Comparison of ENCODE assay signal across 17 cellular contexts in the genomic region with DNA sequence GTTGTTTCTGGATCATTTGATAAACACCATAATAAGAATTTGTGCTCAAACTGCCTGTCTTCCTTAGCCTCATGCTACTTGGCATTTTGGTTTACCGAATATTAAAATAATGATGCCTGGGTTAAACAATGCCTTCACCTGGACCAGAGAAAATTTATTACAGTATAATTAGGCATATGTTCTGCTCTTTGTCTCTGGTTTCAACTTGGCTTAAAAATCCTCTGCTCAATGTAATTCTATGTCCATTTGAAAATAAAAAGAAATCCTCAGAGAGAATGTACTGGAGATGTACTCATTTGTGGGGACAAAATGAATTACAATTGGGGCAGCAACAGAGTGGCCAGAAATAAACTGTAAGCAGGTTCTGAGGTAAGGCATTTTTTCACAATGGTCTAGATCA.
DNase-seq lines count a peak whose midpoint lies in the region; ATAC-seq, FAIRE-seq and TF ChIP-seq lines count a peak whose summit lies in the region.
"Had no signal": no experiment of that assay in that cellular context is flagged by ENCODE, and none has a peak within 500 bp of the region (broad histone marks: within the 10 kb centered on the region; RNA-seq: fewer than 3 reads in every experiment).

No MANE protein-coding gene starts in this region.

- DNase-seq in GM18507 (ENCODE audit: extremely low spot score, insufficient read length, low read depth) (no peak), HFFc6 (no peak), tibial nerve (ENCODE audit: low spot score in 2 of 2) (no peak), Right ventricle myocardium superior (no peak)
- no peak for DNase-seq in activated T-cell treated with anti-CD3 and anti-CD28 coated beads, Interleukin-2, amount 50 U/mL, for 72 hours
- DNase-seq: BE2C; DMS53; GDM1; H9; NCI-H1092; NCI-H1694; NCI-H2081 treated with DMSO at 0.1 percent for 48 hours; NCI-H446; NK-92 treated with Interleukin-12 subunit alpha and Interleukin-12 subunit beta, amount 100 ng/mL, for 24 hours had no signal

- H3K4me1 ChIP-seq in muscle layer of colon (ENCODE audit: insufficient read depth, low read length) = peaks cover 69% of the 10 kb centered on the region
- peaks cover 0 to 89% (median 20%) of the 10 kb centered on the region in 4 donors for H3K4me1 ChIP-seq in tibial nerve

- H3K27me3 ChIP-seq in muscle layer of colon (ENCODE audit: control insufficient read depth in 1 of 2, insufficient read depth in 2 of 2, low read length in 2 of 2) (no peaks in the 10 kb centered on the region), tibial nerve (no peaks in the 10 kb centered on the region)
- H3K27me3 ChIP-seq: BE2C had no signal

- peaks cover 22% of the 10 kb centered on the region for H3K36me3 Mint-ChIP-seq in HFFc6 (ENCODE audit: low read depth)
- H3K36me3 Mint-ChIP-seq in activated T-cell treated with anti-CD3 and anti-CD28 coated beads, Interleukin-2, amount 50 U/mL, for 72 hours (ENCODE audit: insufficient read depth in 2 of 2) = no peaks in the 10 kb centered on the region

- H3K36me3 ChIP-seq in muscle layer of colon (ENCODE audit: insufficient read depth, low read length) = no peaks in the 10 kb centered on the region
- H3K36me3 ChIP-seq in tibial nerve = no peaks in the 10 kb centered on the region
- H3K36me3 ChIP-seq: BE2C had no signal

- no peaks in the 10 kb centered on the region for H3K9me3 Mint-ChIP-seq in HFFc6
- H3K9me3 Mint-ChIP-seq in activated T-cell treated with anti-CD3 and anti-CD28 coated beads, Interleukin-2, amount 50 U/mL, for 72 hours = no peaks in the 10 kb centered on the region
- H3K9me3 Mint-ChIP-seq: H9 had no signal

- H3K4me1 Mint-ChIP-seq in HFFc6 (ENCODE audit: low read depth) = peaks cover 64% of the 10 kb centered on the region
- H3K4me1 Mint-ChIP-seq in activated T-cell treated with anti-CD3 and anti-CD28 coated beads, Interleukin-2, amount 50 U/mL, for 72 hours (ENCODE audit: low read depth) = no peaks in the 10 kb centered on the region

- H3K9ac ChIP-seq in muscle layer of colon (ENCODE audit: low read length) = no peak overlapping the region

- H3K4me3 Mint-ChIP-seq in HFFc6 = no peak overlapping the region
- H3K4me3 Mint-ChIP-seq in activated T-cell treated with anti-CD3 and anti-CD28 coated beads, Interleukin-2, amount 50 U/mL, for 72 hours = no peak overlapping the region
- H3K4me3 Mint-ChIP-seq: H9 had no signal

- TF ChIP-seq CTCF in HFFc6 (IDR thresholded peaks at IDR 0.05) = no peak
- no peak for TF ChIP-seq CTCF in tibial nerve (IDR thresholded peaks at IDR 0.05)

- WGBS in tibial nerve, 2 donors = 93 to 97% methylated on average over 1 of the region's 1 CpG

- H3K4me3 ChIP-seq in muscle layer of colon (ENCODE audit: low read depth in 1 of 2, low read length in 2 of 2) = no peak overlapping the region
- H3K4me3 ChIP-seq in tibial nerve = no peak overlapping the region

- no peak for TF ChIP-seq EP300 in tibial nerve (IDR thresholded peaks at IDR 0.05)

- H3K27ac ChIP-seq in muscle layer of colon (ENCODE audit: low read depth, low read length) = peak overlapping the region; percentile 54
- H3K27ac ChIP-seq in tibial nerve = peak overlapping the region in 3 of 4 donors; percentile 25 to 71 (median 63)

- peak; percentile 44 for FAIRE-seq in GM18507 (lab: Jason Lieb, UNC)
- FAIRE-seq: D721Med had no signal

- TF ChIP-seq POLR2A in tibial nerve (IDR thresholded peaks at IDR 0.05) = no peak

- H3K27me3 Mint-ChIP-seq in HFFc6 (ENCODE audit: insufficient read depth) = peaks cover 8% of the 10 kb centered on the region
- no peaks in the 10 kb centered on the region for H3K27me3 Mint-ChIP-seq in activated T-cell treated with anti-CD3 and anti-CD28 coated beads, Interleukin-2, amount 50 U/mL, for 72 hours (ENCODE audit: low read depth)

- intact Hi-C loops in Right ventricle myocardium superior (cut with DNase I) = loop anchor here (10.0 kb wide), 1 partner anchor 53 kb away; no protein-coding TSS in a partner anchor

- H3K9me3 ChIP-seq in muscle layer of colon (ENCODE audit: low read length) (no peaks in the 10 kb centered on the region), tibial nerve (no peaks in the 10 kb centered on the region)
- H3K9me3 ChIP-seq: BE2C had no signal

- ATAC-seq in activated T-cell treated with anti-CD3 and anti-CD28 coated beads, Interleukin-2, amount 50 U/mL, for 72 hours (replicated peaks in 1 of 2) = no peak
- ATAC-seq in GM19035 (IDR thresholded peaks at IDR 0.05; ENCODE audit: unreplicated experiment) (no peak), Right ventricle myocardium superior (ENCODE audit: poor library complexity) (no peak)

- peak overlapping the region; percentile 45 for H3K27ac Mint-ChIP-seq in HFFc6
- H3K27ac Mint-ChIP-seq in activated T-cell treated with anti-CD3 and anti-CD28 coated beads, Interleukin-2, amount 50 U/mL, for 72 hours = no peak overlapping the region
- H3K27ac Mint-ChIP-seq: H9 had no signal
